In genomic region chr11:67631427-67631826, GRCh38 we compare ENCODE assay signal across 12 cellular contexts. TPM values are rescaled to one million over a fixed set of nuclear protein-coding genes. Genes with fewer than 3 reads are reported as not detected.
A peak's percentile ranks its signal among the peaks of the same experiment; 100 is the strongest.
DNase-seq lines count a peak whose midpoint lies in the region; ATAC-seq and TF ChIP-seq lines count a peak whose summit lies in the region.
"Had no signal": no experiment of that assay in that cellular context is flagged by ENCODE, and none has a peak within 500 bp of the region (broad histone marks: within the 10 kb centered on the region; RNA-seq: fewer than 3 reads in every experiment).

No MANE protein-coding gene starts in this region.

- H3K4me3 Mint-ChIP-seq in T-helper 1 cell treated with Interleukin-12 subunit alpha and Interleukin-12 subunit beta and Interleukin-4 antibody, amounts not matched to agents 30 μg/mL and 1 μg/mL, for 36 hours = peak overlapping the region; percentile 9
- peak overlapping the region; percentile 79; the same call in 1 of the 2 replicates for H3K4me3 Mint-ChIP-seq in WTC11

- peaks cover 2 to 12% (median 7%) of the 10 kb centered on the region in 3 donors for H3K27me3 ChIP-seq in skeletal muscle tissue (ENCODE audit: control insufficient read depth in 3 of 3, insufficient read depth in 3 of 3, low read length in 3 of 3)

- CTCF ChIA-PET in WTC11 (lab: Charles Lee) = interaction anchor here (1.1 to 5.3 kb wide), 11 partner anchors 8 to 82 kb away, joined by 3 to 200 read pairs (median 14); partner anchors contain the start of genes ACY3, GSTP1 and TBX10

- peaks cover 11 to 21% (median 16%) of the 10 kb centered on the region in 3 donors for H3K4me1 ChIP-seq in skeletal muscle tissue (ENCODE audit: control insufficient read depth in 3 of 3, insufficient read depth in 3 of 3, low read length in 3 of 3)

- peaks cover 8% of the 10 kb centered on the region for H3K4me1 Mint-ChIP-seq in T-helper 1 cell treated with Interleukin-12 subunit alpha and Interleukin-12 subunit beta and Interleukin-4 antibody, amounts not matched to agents 30 μg/mL and 1 μg/mL, for 36 hours (ENCODE audit: low read depth)
- peaks cover 31% of the 10 kb centered on the region for H3K4me1 Mint-ChIP-seq in WTC11

- ATAC-seq in WTC11 = no peak
- no peak for ATAC-seq in left colon
- no peak for ATAC-seq in HG02678 (IDR thresholded peaks at IDR 0.05; ENCODE audit: unreplicated experiment)
- ATAC-seq: Panc1 had no signal

- POLR2A ChIA-PET in WTC11 (lab: Charles Lee) = no interaction called here

- H3K9ac ChIP-seq in skeletal muscle tissue (ENCODE audit: low read depth in 1 of 3, low read length in 3 of 3) = peak overlapping the region in 2 of 3 donors; percentile 78 to 82

- no peaks in the 10 kb centered on the region for H3K36me3 ChIP-seq in skeletal muscle tissue (ENCODE audit: control insufficient read depth in 3 of 3, insufficient read depth in 3 of 3, low read length in 3 of 3)

- no peaks in the 10 kb centered on the region for H3K9me3 ChIP-seq in skeletal muscle tissue (ENCODE audit: control insufficient read depth in 3 of 3, low read length in 3 of 3)

- H3K9me3 Mint-ChIP-seq in T-helper 1 cell treated with Interleukin-12 subunit alpha and Interleukin-12 subunit beta and Interleukin-4 antibody, amounts not matched to agents 30 μg/mL and 1 μg/mL, for 36 hours = no peaks in the 10 kb centered on the region
- peaks cover 4% of the 10 kb centered on the region; the same call in 1 of the 2 replicates for H3K9me3 Mint-ChIP-seq in WTC11

- DNase-seq in T-helper 1 cell (no peak), WTC11 (ENCODE audit: low spot score) (peak; percentile 10), left colon (peak; percentile 67 to 72)
- DNase-seq in stimulated activated CD4-positive, alpha-beta T cell treated with anti-CD3 and anti-CD28 coated beads, Interleukin-4, amount 100 ng/mL, for 24 hours = no peak
- no peak for DNase-seq in stimulated activated CD8-positive, alpha-beta memory T cell treated with anti-CD3 and anti-CD28 coated beads, Interleukin-4, amount 100 ng/mL, for 48 hours
- DNase-seq: activated CD4-positive, alpha-beta T cell treated with anti-CD3 and anti-CD28 coated beads for 1 hour; NCI-H187 treated with DMSO at 0.1 percent for 48 hours had no signal

- H3K4me3 ChIP-seq in skeletal muscle tissue (ENCODE audit: low read length in 3 of 3) = no peak overlapping the region

- intact Hi-C loops in left colon (cut with DNase I, micrococcal nuclease) = no loop called here

- H3K36me3 Mint-ChIP-seq in T-helper 1 cell treated with Interleukin-12 subunit alpha and Interleukin-12 subunit beta and Interleukin-4 antibody, amounts not matched to agents 30 μg/mL and 1 μg/mL, for 36 hours (ENCODE audit: low read depth) = no peaks in the 10 kb centered on the region
- peaks cover 10% of the 10 kb centered on the region for H3K36me3 Mint-ChIP-seq in WTC11

- TF ChIP-seq CTCF in WTC11 (IDR thresholded peaks at IDR 0.05) = no peak

- no peak overlapping the region for H3K27ac ChIP-seq in skeletal muscle tissue (ENCODE audit: low read depth, low read length)

- no peak overlapping the region for H3K27ac Mint-ChIP-seq in T-helper 1 cell treated with Interleukin-12 subunit alpha and Interleukin-12 subunit beta and Interleukin-4 antibody, amounts not matched to agents 30 μg/mL and 1 μg/mL, for 36 hours
- no peak overlapping the region for H3K27ac Mint-ChIP-seq in WTC11

- H3K27me3 Mint-ChIP-seq in T-helper 1 cell treated with Interleukin-12 subunit alpha and Interleukin-12 subunit beta and Interleukin-4 antibody, amounts not matched to agents 30 μg/mL and 1 μg/mL, for 36 hours (ENCODE audit: low read depth) = no peaks in the 10 kb centered on the region
- H3K27me3 Mint-ChIP-seq in WTC11 (ENCODE audit: low read depth) = no peaks in the 10 kb centered on the region; the same call in 1 of the 2 replicates

TF ChIP-seq in WTC11, 78 proteins besides CTCF, POLR2A, EP300 and RAD21 (continues in another document):
- no peak for TF ChIP-seq HMGA2 (CRISPR knock-in tag; IDR thresholded peaks at IDR 0.05)
- TF ChIP-seq, protein P1, sequence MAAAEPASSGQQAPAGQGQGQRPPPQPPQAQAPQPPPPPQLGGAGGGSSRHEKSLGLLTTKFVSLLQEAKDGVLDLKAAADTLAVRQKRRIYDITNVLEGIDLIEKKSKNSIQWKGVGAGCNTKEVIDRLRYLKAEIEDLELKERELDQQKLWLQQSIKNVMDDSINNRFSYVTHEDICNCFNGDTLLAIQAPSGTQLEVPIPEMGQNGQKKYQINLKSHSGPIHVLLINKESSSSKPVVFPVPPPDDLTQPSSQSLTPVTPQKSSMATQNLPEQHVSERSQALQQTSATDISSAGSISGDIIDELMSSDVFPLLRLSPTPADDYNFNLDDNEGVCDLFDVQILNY (CRISPR knock-in tag; IDR thresholded peaks at IDR 0.05) = no peak
- no peak for TF ChIP-seq AFF4 (CRISPR knock-in tag; IDR thresholded peaks at IDR 0.05; ENCODE audit: borderline replicate concordance)
- TF ChIP-seq, protein P2, sequence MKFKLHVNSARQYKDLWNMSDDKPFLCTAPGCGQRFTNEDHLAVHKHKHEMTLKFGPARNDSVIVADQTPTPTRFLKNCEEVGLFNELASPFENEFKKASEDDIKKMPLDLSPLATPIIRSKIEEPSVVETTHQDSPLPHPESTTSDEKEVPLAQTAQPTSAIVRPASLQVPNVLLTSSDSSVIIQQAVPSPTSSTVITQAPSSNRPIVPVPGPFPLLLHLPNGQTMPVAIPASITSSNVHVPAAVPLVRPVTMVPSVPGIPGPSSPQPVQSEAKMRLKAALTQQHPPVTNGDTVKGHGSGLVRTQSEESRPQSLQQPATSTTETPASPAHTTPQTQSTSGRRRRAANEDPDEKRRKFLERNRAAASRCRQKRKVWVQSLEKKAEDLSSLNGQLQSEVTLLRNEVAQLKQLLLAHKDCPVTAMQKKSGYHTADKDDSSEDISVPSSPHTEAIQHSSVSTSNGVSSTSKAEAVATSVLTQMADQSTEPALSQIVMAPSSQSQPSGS (CRISPR knock-in tag; IDR thresholded peaks at IDR 0.05; ENCODE audit: borderline replicate concordance, low read depth) = no peak
- no peak for TF ChIP-seq NR2C2 (CRISPR knock-in tag; IDR thresholded peaks at IDR 0.05)
- no peak for TF ChIP-seq FOXK1 (CRISPR knock-in tag; IDR thresholded peaks at IDR 0.05)
- no peak for TF ChIP-seq USF2 (CRISPR knock-in tag; IDR thresholded peaks at IDR 0.05)
- TF ChIP-seq, protein P3, sequence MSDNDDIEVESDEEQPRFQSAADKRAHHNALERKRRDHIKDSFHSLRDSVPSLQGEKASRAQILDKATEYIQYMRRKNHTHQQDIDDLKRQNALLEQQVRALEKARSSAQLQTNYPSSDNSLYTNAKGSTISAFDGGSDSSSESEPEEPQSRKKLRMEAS (CRISPR knock-in tag; IDR thresholded peaks at IDR 0.05) = no peak
- TF ChIP-seq, protein P4, sequence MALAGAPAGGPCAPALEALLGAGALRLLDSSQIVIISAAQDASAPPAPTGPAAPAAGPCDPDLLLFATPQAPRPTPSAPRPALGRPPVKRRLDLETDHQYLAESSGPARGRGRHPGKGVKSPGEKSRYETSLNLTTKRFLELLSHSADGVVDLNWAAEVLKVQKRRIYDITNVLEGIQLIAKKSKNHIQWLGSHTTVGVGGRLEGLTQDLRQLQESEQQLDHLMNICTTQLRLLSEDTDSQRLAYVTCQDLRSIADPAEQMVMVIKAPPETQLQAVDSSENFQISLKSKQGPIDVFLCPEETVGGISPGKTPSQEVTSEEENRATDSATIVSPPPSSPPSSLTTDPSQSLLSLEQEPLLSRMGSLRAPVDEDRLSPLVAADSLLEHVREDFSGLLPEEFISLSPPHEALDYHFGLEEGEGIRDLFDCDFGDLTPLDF (CRISPR knock-in tag; IDR thresholded peaks at IDR 0.05) = no peak

RNA-seq across cellular contexts. Expression of gene NUDT8, which starts 1.7 kb away (rescaled TPM):
- total RNA-seq in WTC11 (2021) = 7.6 to 8.3 TPM (median 7.8 TPM) in 3 replicates
- total RNA-seq in left colon = 10 to 100 TPM; 28.8 to 49.8 TPM
- total RNA-seq in skeletal muscle tissue = 5.2 TPM

RNA-seq across cellular contexts. Expression of gene TBX10, which starts 8.1 kb away (rescaled TPM):
- 0.21 TPM in 1 of 3 replicates, not detected in the others for total RNA-seq in WTC11 (2021)
- 10 to 100 TPM; 12.9 to 27.1 TPM for total RNA-seq in left colon
- not detected for total RNA-seq in skeletal muscle tissue
- total RNA-seq: A172 had no signal

RNA-seq across cellular contexts. Expression of gene ACY3, which starts 19.1 kb away (rescaled TPM):
- total RNA-seq in WTC11 (2021) = 0.27 TPM in 1 of 3 replicates, not detected in the others
- 10 to 100 TPM; 13.1 to 17.7 TPM for total RNA-seq in left colon
- total RNA-seq in skeletal muscle tissue = not detected

RNA-seq across cellular contexts. Expression of gene NDUFV1, which starts 24.7 kb away (rescaled TPM):
- total RNA-seq in WTC11 (2021) (201 to 231 TPM (median 213 TPM) in 3 replicates), left colon (100 to 1,000 TPM; 292 to 377 TPM), skeletal muscle tissue (178 TPM)

RNA-seq across cellular contexts. Expression of gene ALDH3B2, which starts 43.0 kb away (rescaled TPM):
- total RNA-seq in WTC11 (2021) (0.13 to 0.30 TPM (median 0.30 TPM) in 3 replicates), left colon (under 1 TPM in 1 of 2 donors, not detected in 1; 0.73 TPM), skeletal muscle tissue (not detected)
- total RNA-seq: A172 had no signal

Comparison
In these comparisons a context has a peak if more than half of its experiments do, and no peak if none do; other contexts are left out.
1. DNase-seq: peak in WTC11 (single experiment) and left colon (2 of 2); none in T-helper 1 cell (0 of 5), stimulated activated CD4-positive, alpha-beta T cell treated with anti-CD3 and anti-CD28 coated beads, Interleukin-4, amount 100 ng/mL, for 24 hours (single experiment) and stimulated activated CD8-positive, alpha-beta memory T cell treated with anti-CD3 and anti-CD28 coated beads, Interleukin-4, amount 100 ng/mL, for 48 hours (single experiment).
2. RNA of gene TBX10, which starts 8.1 kb away (total RNA-seq): 12.9 to 27.1 TPM in left colon; 0.21 TPM in WTC11 and not detected in skeletal muscle tissue (single experiment); every median in the first group is over 10 times any median in the second.
3. RNA of gene ACY3, which starts 19.1 kb away (total RNA-seq): 13.1 to 17.7 TPM in left colon; 0.27 TPM in WTC11 and not detected in skeletal muscle tissue (single experiment); every median in the first group is over 10 times any median in the second.